In genomic region chr1:6489799-6490180, GRCh38 we compare ENCODE assay signal across 8 cellular contexts. TPM values are rescaled to one million over a fixed set of nuclear protein-coding genes. Genes with fewer than 3 reads are reported as not detected.
DNase-seq lines count a peak whose midpoint lies in the region; ATAC-seq and TF ChIP-seq lines count a peak whose summit lies in the region.

No MANE protein-coding gene starts in this region.

- H3K9me3 ChIP-seq in CD4-positive, alpha-beta memory T cell (ENCODE audit: control insufficient read depth in 1 of 2, low read length in 2 of 2) = no peaks in the 10 kb centered on the region
- no peaks in the 10 kb centered on the region for H3K9me3 ChIP-seq in adipocyte (ENCODE audit: control insufficient read depth, low read length)
- no peaks in the 10 kb centered on the region for H3K9me3 ChIP-seq in right atrium auricular region
- no peaks in the 10 kb centered on the region for H3K9me3 ChIP-seq in aorta (ENCODE audit: control insufficient read depth, low read length)

- peak overlapping the region; percentile 69 to 87 (median 81) for H3K4me3 Mint-ChIP-seq in CD4-positive, alpha-beta memory T cell

- peak; percentile 92 for TF ChIP-seq CTCF in LNCaP clone FGC (IDR thresholded peaks at IDR 0.05; ENCODE audit: control insufficient read depth, extremely low read depth, insufficient read depth)
- TF ChIP-seq CTCF in right atrium auricular region (IDR thresholded peaks at IDR 0.05) = peak; percentile 91 to 97

- peak overlapping the region; percentile 41 for H3K9ac ChIP-seq in adipocyte (ENCODE audit: low read length)

- H3K36me3 Mint-ChIP-seq in CD4-positive, alpha-beta memory T cell = peaks cover 0 to 2% of the 10 kb centered on the region in 2 donors

- H3K27me3 Mint-ChIP-seq in CD4-positive, alpha-beta memory T cell = peaks cover 6 to 9% of the 10 kb centered on the region in 2 donors

- peaks cover 15 to 53% (median 31%) of the 10 kb centered on the region in 4 donors for H3K4me1 Mint-ChIP-seq in CD4-positive, alpha-beta memory T cell

- ATAC-seq in GM21360 (IDR thresholded peaks at IDR 0.05; ENCODE audit: unreplicated experiment) = peak; percentile 51
- peak; percentile 74 for ATAC-seq in aorta (ENCODE audit: low FRiP score)

- H3K27ac ChIP-seq in CD4-positive, alpha-beta memory T cell (ENCODE audit: low read depth, low read length) = peak overlapping the region; percentile 57
- H3K27ac ChIP-seq in right atrium auricular region (peak overlapping the region; percentile 71 to 77), aorta (ENCODE audit: low read depth in 1 of 2, low read length in 2 of 2) (no peak overlapping the region)

- intact Hi-C loops in CD4-positive, alpha-beta memory T cell (cut with micrococcal nuclease) = loop anchor here (1.0 kb wide), 3 partner anchors 65 to 157 kb away; partner anchors contain the start of gene NOL9
- intact Hi-C loops in aorta (cut with DNase I) = loop anchor here (2.0 to 5.0 kb wide), 4 partner anchors 33 to 158 kb away; partner anchors contain the start of genes NOL9 (in 1 of the 2) and TAS1R1 (in 1 of the 2)

- no peaks in the 10 kb centered on the region for H3K36me3 ChIP-seq in CD4-positive, alpha-beta memory T cell (ENCODE audit: insufficient read depth, low read length)
- H3K36me3 ChIP-seq in adipocyte (ENCODE audit: control insufficient read depth, insufficient read depth, low read length, severe bottlenecking) (no peaks in the 10 kb centered on the region), right atrium auricular region (no peaks in the 10 kb centered on the region), aorta (ENCODE audit: control insufficient read depth in 1 of 2, insufficient read depth in 2 of 2, low read length in 1 of 2) (no peaks in the 10 kb centered on the region)

- DNase-seq in CD4-positive, alpha-beta memory T cell = peak; percentile 73 to 80 (median 77)
- DNase-seq in LNCaP clone FGC (ENCODE audit: low read depth) = peak; percentile 15
- peak; percentile 70 for DNase-seq in SW480 (ENCODE audit: low spot score)
- peak; percentile 91 for DNase-seq in adipocyte (ENCODE audit: low read depth)
- DNase-seq in right atrium auricular region (ENCODE audit: low spot score) = peak; percentile 71
- DNase-seq in retina = peak; percentile 86
- peak; percentile 75 to 91 for DNase-seq in aorta

- peak overlapping the region; percentile 78 to 80 for H3K4me3 ChIP-seq in CD4-positive, alpha-beta memory T cell (ENCODE audit: low read length in 2 of 2)
- H3K4me3 ChIP-seq in LNCaP clone FGC (ENCODE audit: low read depth, low read length) (peak overlapping the region; percentile 100), adipocyte (ENCODE audit: low read length) (peak overlapping the region; percentile 76), right atrium auricular region (peak overlapping the region; percentile 63 to 66), aorta (ENCODE audit: low read length in 2 of 2) (peak overlapping the region; percentile 62)

- POLR2A ChIA-PET in CD4-positive, alpha-beta memory T cell (lab: Charles Lee; ENCODE audit: partially characterized antibody) = interaction anchor here (1.1 to 5.6 kb wide), 9 partner anchors 24 to 112 kb away, joined by 3 to 38 read pairs (median 13); partner anchors contain the start of genes ACOT7, KLHL21, NOL9 and TAS1R1

- peak overlapping the region in 3 of 7 donors; percentile 47 to 72 (median 59) for H3K27ac Mint-ChIP-seq in CD4-positive, alpha-beta memory T cell

- WGBS in aorta, 2 donors = 14 to 15% methylated on average over 21 of the region's 21 CpGs

- CTCF ChIA-PET in CD4-positive, alpha-beta memory T cell (lab: Charles Lee; ENCODE audit: partially characterized antibody) = interaction anchor here (0.8 to 12.4 kb wide), 31 partner anchors 9 to 158 kb away, joined by 3 to 158 read pairs (median 6); partner anchors contain the start of genes HES2, KLHL21, NOL9 and TAS1R1

- peaks cover 10% of the 10 kb centered on the region for H3K27me3 ChIP-seq in CD4-positive, alpha-beta memory T cell (ENCODE audit: insufficient read depth, low read length)
- H3K27me3 ChIP-seq in adipocyte (replicated peaks; ENCODE audit: control insufficient read depth, insufficient read depth, low read length) (no peaks in the 10 kb centered on the region), right atrium auricular region (no peaks in the 10 kb centered on the region), aorta (ENCODE audit: control insufficient read depth in 1 of 2, insufficient read depth in 2 of 2, low read length in 1 of 2) (no peaks in the 10 kb centered on the region)

- peaks cover 28% of the 10 kb centered on the region for H3K4me1 ChIP-seq in CD4-positive, alpha-beta memory T cell (ENCODE audit: insufficient read depth, low read length)
- H3K4me1 ChIP-seq in adipocyte (ENCODE audit: control insufficient read depth, insufficient read depth, low read length) (peaks cover 4% of the 10 kb centered on the region), right atrium auricular region (peaks cover 0 to 65% of the 10 kb centered on the region in 2 donors), aorta (ENCODE audit: control insufficient read depth in 1 of 2, insufficient read depth in 2 of 2, low read length in 2 of 2) (no peaks in the 10 kb centered on the region)

- H3K9me3 Mint-ChIP-seq in CD4-positive, alpha-beta memory T cell = no peaks in the 10 kb centered on the region

RNA-seq across cellular contexts. Expression of gene PLEKHG5, which starts 1.7 kb away (rescaled TPM):
- 10 to 100 TPM; 10.4 to 11.8 TPM for total RNA-seq in CD4-positive, alpha-beta memory T cell
- polyA plus RNA-seq in CD4-positive, alpha-beta memory T cell = 1 to 10 TPM; 1.7 to 2.0 TPM
- total RNA-seq in right atrium auricular region (1 to 10 TPM; 7.0 to 7.9 TPM), aorta (10 to 100 TPM in 1 of 2 donors, 1 to 10 TPM in 1; 6.6 to 39.3 TPM)
- polyA plus RNA-seq in aorta = 1 to 10 TPM; 2.6 to 8.0 TPM

RNA-seq across cellular contexts. Expression of gene TNFRSF25, which starts 23.8 kb away (rescaled TPM):
- 100 to 1,000 TPM; 392 to 415 TPM for total RNA-seq in CD4-positive, alpha-beta memory T cell
- 10 to 100 TPM; 28.9 to 60.7 TPM for polyA plus RNA-seq in CD4-positive, alpha-beta memory T cell
- 1 to 10 TPM; 4.4 to 7.4 TPM for total RNA-seq in right atrium auricular region
- 10 to 100 TPM in 1 of 2 donors, 1 to 10 TPM in 1; 6.5 to 34.6 TPM for total RNA-seq in aorta
- 10 to 100 TPM in 1 of 2 donors, 1 to 10 TPM in 1; 9.6 to 22.9 TPM for polyA plus RNA-seq in aorta

Comparison
In these comparisons a context has a peak if more than half of its experiments do, and no peak if none do; other contexts are left out.
1. DNase-seq: peak in every context shown above with its lines; median percentile 91 in adipocyte; 86 in retina; 83 in aorta; 77 in CD4-positive, alpha-beta memory T cell; 71 in right atrium auricular region; 70 in SW480; 15 in LNCaP clone FGC.
2. H3K27ac ChIP-seq: peak in CD4-positive, alpha-beta memory T cell (single experiment) and right atrium auricular region (2 of 2); none in aorta (0 of 2).
3. RNA of gene TNFRSF25, which starts 23.8 kb away (total RNA-seq): 392 to 415 TPM in CD4-positive, alpha-beta memory T cell; 6.5 to 34.6 TPM in aorta and 4.4 to 7.4 TPM in right atrium auricular region; every median in the first group is over 10 times any median in the second.
4. Peak in every context shown above with its lines, with median percentiles within 50 percentile points of each other: H3K4me3 ChIP-seq.